In genomic region chr2:29613792-29614266, GRCh38 we compare ENCODE assay signal across 27 cellular contexts.
"Had no signal": no experiment of that assay in that cellular context is flagged by ENCODE, and none has a peak within 500 bp of the region (broad histone marks: within the 10 kb centered on the region; RNA-seq: fewer than 3 reads in every experiment).

No MANE protein-coding gene starts in this region.

- H3K4me2 ChIP-seq: KMS-11 had no signal

- H3K9me3 ChIP-seq: breast epithelium, Peyer's patch, SJCRH30 had no signal

- ATAC-seq: activated CD8-positive, alpha-beta memory T cell treated with anti-CD3 and anti-CD28 coated beads, Interleukin-2, amount 10 ng/mL, durations not matched to agents 7 days and 5 days; T-helper 17 cell; WTC11 had no signal

- H3K4me3 Mint-ChIP-seq: activated CD4-positive, alpha-beta T cell treated with anti-CD3 and anti-CD28 coated beads, Interleukin-2, amount 10 ng/mL, durations not matched to agents 24 days and 14 days; activated CD8-positive, alpha-beta memory T cell treated with anti-CD3 and anti-CD28 coated beads, Interleukin-2, amount 10 ng/mL, durations not matched to agents 7 days and 5 days; activated naive CD4-positive, alpha-beta T cell treated with anti-CD3 and anti-CD28 coated beads, Interleukin-2, amount 50 U/mL, for 24 hours; activated T-cell treated with anti-CD3 and anti-CD28 coated beads, Interleukin-2, amount 50 U/mL, for 24 hours; activated T-helper 1 cell treated with anti-CD3 and anti-CD28 coated beads, Interleukin-12 subunit alpha, Interleukin-12 subunit beta, Interleukin-2, Interleukin-4 antibody, amounts not matched to agents 30 ng/mL and 10 ng/mL and 1 ng/mL, durations not matched to agents 14 hours and 24 hours and 36 hours; T-helper 17 cell; WTC11 had no signal

- DNase-seq: activated CD4-positive, alpha-beta T cell treated with anti-CD3 and anti-CD28 coated beads, Interleukin-2, amount 10 ng/mL, durations not matched to agents 24 days and 14 days; activated CD4-positive, alpha-beta T cell treated with anti-CD3 and anti-CD28 coated beads, Interleukin-2, amount 50 U/mL, for 48 hours; activated CD4-positive, CD25-positive, alpha-beta regulatory T cell treated with anti-CD3 and anti-CD28 coated beads, Interleukin-2, amount 50 U/mL, for 72 hours; activated CD8-positive, alpha-beta memory T cell treated with anti-CD3 and anti-CD28 coated beads, Interleukin-2, amount 10 ng/mL, durations not matched to agents 7 days and 5 days; activated effector memory CD4-positive, alpha-beta T cell treated with Interleukin-2 at 50 U/mL for 16 hours; activated naive CD4-positive, alpha-beta T cell; activated T-cell treated with anti-CD3 and anti-CD28 coated beads, Interleukin-2, amount 50 U/mL, for 24 hours; aorta; MV-4-11; NCI-H1105 treated with DMSO at 0.1 percent for 48 hours; NCI-H1436 treated with DMSO at 0.1 percent for 48 hours; NCI-H187; NCI-H2081 treated with DMSO at 0.1 percent for 48 hours; NCI-H2171; NCI-H226; NCI-H526; Peyer's patch; Right ventricle myocardium superior; T-helper 17 cell; T-helper 9 cell had no signal

- H3K4me1 ChIP-seq: breast epithelium, Peyer's patch had no signal

- H3K27me3 ChIP-seq: breast epithelium, Peyer's patch, SJCRH30 had no signal

- H3K36me3 Mint-ChIP-seq: activated CD8-positive, alpha-beta memory T cell treated with anti-CD3 and anti-CD28 coated beads, Interleukin-2, amount 10 ng/mL, durations not matched to agents 7 days and 5 days; activated naive CD4-positive, alpha-beta T cell treated with anti-CD3 and anti-CD28 coated beads, Interleukin-2, amount 50 U/mL, for 24 hours; WTC11 had no signal

- H3K4me3 ChIP-seq: breast epithelium, Peyer's patch, SJCRH30 had no signal

- H3K27ac Mint-ChIP-seq: activated CD4-positive, alpha-beta T cell treated with anti-CD3 and anti-CD28 coated beads, Interleukin-2, amount 10 ng/mL, durations not matched to agents 24 days and 14 days; activated CD8-positive, alpha-beta memory T cell treated with anti-CD3 and anti-CD28 coated beads, Interleukin-2, amount 10 ng/mL, durations not matched to agents 7 days and 5 days; activated naive CD4-positive, alpha-beta T cell treated with anti-CD3 and anti-CD28 coated beads, Interleukin-2, amount 50 U/mL, for 24 hours; activated T-cell treated with anti-CD3 and anti-CD28 coated beads, Interleukin-2, amount 50 U/mL, for 24 hours; activated T-helper 1 cell treated with anti-CD3 and anti-CD28 coated beads, Interleukin-12 subunit alpha, Interleukin-12 subunit beta, Interleukin-2, Interleukin-4 antibody, amounts not matched to agents 30 ng/mL and 10 ng/mL and 1 ng/mL, durations not matched to agents 14 hours and 24 hours and 36 hours; T-helper 17 cell; WTC11 had no signal

- H3K9ac ChIP-seq: KMS-11 had no signal

- H3K9me3 Mint-ChIP-seq: activated CD4-positive, alpha-beta T cell treated with anti-CD3 and anti-CD28 coated beads, Interleukin-2, amount 10 ng/mL, durations not matched to agents 24 days and 14 days; activated naive CD4-positive, alpha-beta T cell treated with anti-CD3 and anti-CD28 coated beads, Interleukin-2, amount 50 U/mL, for 24 hours; activated T-cell treated with anti-CD3 and anti-CD28 coated beads, Interleukin-2, amount 50 U/mL, for 24 hours; activated T-helper 1 cell treated with anti-CD3 and anti-CD28 coated beads, Interleukin-12 subunit alpha, Interleukin-12 subunit beta, Interleukin-2, Interleukin-4 antibody, amounts not matched to agents 30 ng/mL and 10 ng/mL and 1 ng/mL, durations not matched to agents 14 hours and 24 hours and 36 hours; WTC11 had no signal

- H3K36me3 ChIP-seq: breast epithelium, Peyer's patch had no signal

- H3K4me1 Mint-ChIP-seq: activated CD4-positive, alpha-beta T cell treated with anti-CD3 and anti-CD28 coated beads, Interleukin-2, amount 10 ng/mL, durations not matched to agents 24 days and 14 days; activated CD8-positive, alpha-beta memory T cell treated with anti-CD3 and anti-CD28 coated beads, Interleukin-2, amount 10 ng/mL, durations not matched to agents 7 days and 5 days; activated naive CD4-positive, alpha-beta T cell treated with anti-CD3 and anti-CD28 coated beads, Interleukin-2, amount 50 U/mL, for 24 hours; T-helper 17 cell had no signal

- H3K27ac ChIP-seq: breast epithelium, KMS-11, Peyer's patch, RWPE1, SJCRH30 had no signal
